ENCODE assay signal across 2 cellular contexts in the genomic region with DNA sequence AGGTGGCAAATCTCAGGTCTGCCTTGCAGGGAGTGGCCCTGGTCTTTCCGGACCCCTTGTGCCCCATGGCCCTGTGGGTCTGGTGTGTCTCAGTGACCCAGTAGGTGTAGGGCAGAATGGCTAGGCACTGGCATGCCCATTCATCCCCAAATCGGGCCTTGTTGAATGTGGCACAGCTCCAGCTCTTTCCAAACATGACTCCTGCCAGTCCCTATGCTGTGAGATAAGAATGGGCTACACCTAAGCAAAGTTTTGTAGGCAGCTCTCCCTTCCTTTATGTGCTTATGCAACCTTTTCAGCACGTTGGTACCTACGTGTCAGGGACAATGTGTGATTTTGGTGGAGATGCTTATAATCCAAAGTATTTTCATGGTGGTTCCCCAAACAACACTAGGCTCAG.
TF ChIP-seq lines count a peak whose summit lies in the region.

No MANE protein-coding gene starts in this region.

TF ChIP-seq in liver, 16 proteins besides CTCF, POLR2A, EP300 and RAD21:
- TF ChIP-seq, protein P1, sequence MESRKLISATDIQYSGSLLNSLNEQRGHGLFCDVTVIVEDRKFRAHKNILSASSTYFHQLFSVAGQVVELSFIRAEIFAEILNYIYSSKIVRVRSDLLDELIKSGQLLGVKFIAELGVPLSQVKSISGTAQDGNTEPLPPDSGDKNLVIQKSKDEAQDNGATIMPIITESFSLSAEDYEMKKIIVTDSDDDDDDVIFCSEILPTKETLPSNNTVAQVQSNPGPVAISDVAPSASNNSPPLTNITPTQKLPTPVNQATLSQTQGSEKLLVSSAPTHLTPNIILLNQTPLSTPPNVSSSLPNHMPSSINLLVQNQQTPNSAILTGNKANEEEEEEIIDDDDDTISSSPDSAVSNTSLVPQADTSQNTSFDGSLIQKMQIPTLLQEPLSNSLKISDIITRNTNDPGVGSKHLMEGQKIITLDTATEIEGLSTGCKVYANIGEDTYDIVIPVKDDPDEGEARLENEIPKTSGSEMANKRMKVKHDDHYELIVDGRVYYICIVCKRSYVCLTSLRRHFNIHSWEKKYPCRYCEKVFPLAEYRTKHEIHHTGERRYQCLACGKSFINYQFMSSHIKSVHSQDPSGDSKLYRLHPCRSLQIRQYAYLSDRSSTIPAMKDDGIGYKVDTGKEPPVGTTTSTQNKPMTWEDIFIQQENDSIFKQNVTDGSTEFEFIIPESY (IDR thresholded peaks at IDR 0.05), result peak; percentile 75
- TF ChIP-seq GABPA (IDR thresholded peaks at IDR 0.05 in 1 of 2, conservative IDR thresholded peaks at IDR 0.05 in 1 of 2), result peak in 1 of 2 donors; percentile 53
- TF ChIP-seq FOXA1 (IDR thresholded peaks at IDR 0.05), result peak; percentile 88
- TF ChIP-seq, protein P2, sequence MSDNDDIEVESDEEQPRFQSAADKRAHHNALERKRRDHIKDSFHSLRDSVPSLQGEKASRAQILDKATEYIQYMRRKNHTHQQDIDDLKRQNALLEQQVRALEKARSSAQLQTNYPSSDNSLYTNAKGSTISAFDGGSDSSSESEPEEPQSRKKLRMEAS (IDR thresholded peaks at IDR 0.05), result peak; percentile 88
- TF ChIP-seq HNF4G (IDR thresholded peaks at IDR 0.05), result no peak
- TF ChIP-seq FOXA2 (IDR thresholded peaks at IDR 0.05), result peak; percentile 91
- TF ChIP-seq SP1 (IDR thresholded peaks at IDR 0.05), result peak; percentile 63
- peak; percentile 50 for TF ChIP-seq REST (IDR thresholded peaks at IDR 0.05)
- TF ChIP-seq HNF4A (conservative IDR thresholded peaks at IDR 0.05), result peak; percentile 70 to 83
- no peak for TF ChIP-seq NR2F2 (IDR thresholded peaks at IDR 0.05)
- TF ChIP-seq ATF3 (IDR thresholded peaks at IDR 0.05), result peak; percentile 78
- peak; percentile 81 for TF ChIP-seq YY1 (IDR thresholded peaks at IDR 0.05)
- no peak for TF ChIP-seq TAF1 (conservative IDR thresholded peaks at IDR 0.05)
- peak; percentile 71 to 85 for TF ChIP-seq RXRA (IDR thresholded peaks at IDR 0.05)
- peak; percentile 63 for TF ChIP-seq JUND (IDR thresholded peaks at IDR 0.05)
- TF ChIP-seq EGR1 (IDR thresholded peaks at IDR 0.05; ENCODE audit: low read depth in 2 of 2), result no peak

TF ChIP-seq in HepG2, 621 proteins besides CTCF, POLR2A, EP300 and RAD21:
- TF ChIP-seq KAT8 (CRISPR knock-in tag; IDR thresholded peaks at IDR 0.05) (no peak), E2F5 (CRISPR knock-in tag; conservative IDR thresholded peaks at IDR 0.05) (no peak), JDP2 (CRISPR knock-in tag; IDR thresholded peaks at IDR 0.05; ENCODE audit: borderline replicate concordance) (no peak), DNMT3B (CRISPR knock-in tag; conservative IDR thresholded peaks at IDR 0.05) (no peak), HMGXB3 (CRISPR knock-in tag; IDR thresholded peaks at IDR 0.05; ENCODE audit: borderline replicate concordance) (no peak), ZNF768 (CRISPR knock-in tag; IDR thresholded peaks at IDR 0.05) (no peak)
